In the genomic region with DNA sequence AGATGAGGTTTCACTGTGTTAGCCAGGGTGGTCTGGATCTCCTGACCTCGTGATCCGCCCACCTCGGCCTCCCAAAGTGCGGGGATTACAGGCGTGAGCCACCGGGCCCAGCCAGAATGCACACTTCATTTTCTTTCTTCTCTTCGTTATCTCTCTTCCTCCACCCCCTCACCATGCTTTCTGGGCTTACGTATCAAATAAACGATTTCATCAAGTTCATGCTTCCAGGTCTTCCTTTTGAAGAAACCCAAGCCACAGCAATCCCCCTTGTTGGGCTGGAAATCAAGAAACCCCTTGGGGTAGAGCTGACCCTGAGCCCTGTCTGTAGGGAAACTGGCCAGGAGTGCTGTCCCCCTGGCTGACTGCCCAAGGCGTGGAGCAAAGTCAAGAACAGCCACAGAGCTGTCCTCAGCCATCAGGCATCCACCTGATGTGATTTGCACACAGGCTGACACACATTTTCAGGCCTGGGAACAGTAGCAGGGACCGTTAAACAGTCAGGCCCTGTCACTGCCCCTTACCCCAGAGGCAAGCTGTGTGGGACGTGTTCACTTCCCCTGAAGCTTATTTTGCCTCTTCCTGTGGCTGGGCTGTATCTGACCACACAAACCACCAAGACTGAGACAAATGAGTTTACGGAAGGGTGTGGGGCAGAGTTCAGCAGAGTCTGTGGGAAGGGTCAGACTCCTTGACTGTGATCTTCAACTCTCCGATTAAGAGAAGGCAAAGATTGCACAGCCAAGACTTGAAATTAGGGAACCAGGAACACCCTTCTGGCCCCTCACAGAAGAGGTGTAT, we compare ENCODE assay signal across 2 cellular contexts.
TF ChIP-seq lines count a peak whose summit lies in the region.

No MANE protein-coding gene starts in this region.

TF ChIP-seq in A549, 52 proteins besides CTCF, POLR2A, EP300 and RAD21:
- TF ChIP-seq, protein P1, sequence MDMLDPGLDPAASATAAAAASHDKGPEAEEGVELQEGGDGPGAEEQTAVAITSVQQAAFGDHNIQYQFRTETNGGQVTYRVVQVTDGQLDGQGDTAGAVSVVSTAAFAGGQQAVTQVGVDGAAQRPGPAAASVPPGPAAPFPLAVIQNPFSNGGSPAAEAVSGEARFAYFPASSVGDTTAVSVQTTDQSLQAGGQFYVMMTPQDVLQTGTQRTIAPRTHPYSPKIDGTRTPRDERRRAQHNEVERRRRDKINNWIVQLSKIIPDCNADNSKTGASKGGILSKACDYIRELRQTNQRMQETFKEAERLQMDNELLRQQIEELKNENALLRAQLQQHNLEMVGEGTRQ (IDR thresholded peaks at IDR 0.05), result no peak
- TF ChIP-seq FOXS1 (CRISPR knock-in tag; IDR thresholded peaks at IDR 0.05) (no peak), TFCP2L1 (CRISPR knock-in tag; IDR thresholded peaks at IDR 0.05) (no peak), EHMT2 (IDR thresholded peaks at IDR 0.05; ENCODE audit: low read depth) (no peak), BCL3 (IDR thresholded peaks at IDR 0.05) (no peak), HOXB13 (CRISPR knock-in tag; IDR thresholded peaks at IDR 0.05; ENCODE audit: low read depth) (no peak), HES2 (IDR thresholded peaks at IDR 0.05) (no peak), CHD4 (IDR thresholded peaks at IDR 0.05; ENCODE audit: borderline replicate concordance) (no peak), KDM5A (IDR thresholded peaks at IDR 0.05) (no peak), TP53 (CRISPR knock-in tag; IDR thresholded peaks at IDR 0.05) (no peak), ESRRA (IDR thresholded peaks at IDR 0.05; ENCODE audit: borderline replicate concordance, low read length) (no peak), GATA3 (IDR thresholded peaks at IDR 0.05; ENCODE audit: borderline replicate concordance) (no peak), MAZ (IDR thresholded peaks at IDR 0.05; ENCODE audit: borderline replicate concordance, low read depth, low read length) (no peak), RNF2 (IDR thresholded peaks at IDR 0.05; ENCODE audit: borderline replicate concordance, low read depth) (no peak)
- TF ChIP-seq, protein P2, sequence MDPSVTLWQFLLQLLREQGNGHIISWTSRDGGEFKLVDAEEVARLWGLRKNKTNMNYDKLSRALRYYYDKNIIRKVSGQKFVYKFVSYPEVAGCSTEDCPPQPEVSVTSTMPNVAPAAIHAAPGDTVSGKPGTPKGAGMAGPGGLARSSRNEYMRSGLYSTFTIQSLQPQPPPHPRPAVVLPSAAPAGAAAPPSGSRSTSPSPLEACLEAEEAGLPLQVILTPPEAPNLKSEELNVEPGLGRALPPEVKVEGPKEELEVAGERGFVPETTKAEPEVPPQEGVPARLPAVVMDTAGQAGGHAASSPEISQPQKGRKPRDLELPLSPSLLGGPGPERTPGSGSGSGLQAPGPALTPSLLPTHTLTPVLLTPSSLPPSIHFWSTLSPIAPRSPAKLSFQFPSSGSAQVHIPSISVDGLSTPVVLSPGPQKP (IDR thresholded peaks at IDR 0.05; ENCODE audit: low read depth, low read length), result no peak

TF ChIP-seq in H1, 55 proteins besides CTCF, POLR2A, EP300 and RAD21:
- no peak for TF ChIP-seq CBX8 (IDR thresholded peaks at IDR 0.05; ENCODE audit: borderline replicate concordance, low read depth, low read length)
- no peak for TF ChIP-seq ATF2 (IDR thresholded peaks at IDR 0.05; ENCODE audit: low read length)
- TF ChIP-seq JUN (IDR thresholded peaks at IDR 0.05; ENCODE audit: low read depth, low read length), result no peak
- TF ChIP-seq CEBPB (IDR thresholded peaks at IDR 0.05; ENCODE audit: low read depth, low read length), result no peak
- no peak for TF ChIP-seq SIX5 (IDR thresholded peaks at IDR 0.05; ENCODE audit: low read depth, low read length)
- TF ChIP-seq NRF1 (IDR thresholded peaks at IDR 0.05; ENCODE audit: low read depth, low read length), result no peak
- no peak for TF ChIP-seq TBP (IDR thresholded peaks at IDR 0.05; ENCODE audit: low read depth, low read length)
- TF ChIP-seq PHF8 (conservative IDR thresholded peaks at IDR 0.05; ENCODE audit: low read depth, low read length), result no peak
- TF ChIP-seq HDAC6 (IDR thresholded peaks at IDR 0.05; ENCODE audit: low read depth, low read length), result no peak
